ENCODE assay signal across 1 cellular context in genomic region chr3:109059289-109059688, GRCh38.
TF ChIP-seq lines count a peak whose summit lies in the region.

No MANE protein-coding gene starts in this region.

TF ChIP-seq in HepG2, 621 proteins besides CTCF, POLR2A, EP300 and RAD21 (continued from another document):
- TF ChIP-seq E2F2 (CRISPR knock-in tag; IDR thresholded peaks at IDR 0.05; ENCODE audit: borderline replicate concordance) (no peak), CAMTA2 (CRISPR knock-in tag; IDR thresholded peaks at IDR 0.05; ENCODE audit: borderline replicate concordance) (no peak), THAP9 (CRISPR knock-in tag; IDR thresholded peaks at IDR 0.05; ENCODE audit: borderline replicate concordance) (no peak), ZSCAN22 (CRISPR knock-in tag; IDR thresholded peaks at IDR 0.05) (no peak), ZNF484 (CRISPR knock-in tag; IDR thresholded peaks at IDR 0.05; ENCODE audit: borderline replicate concordance, low read depth) (no peak), ZNF672 (CRISPR knock-in tag; IDR thresholded peaks at IDR 0.05) (no peak), ZNF772 (CRISPR knock-in tag; IDR thresholded peaks at IDR 0.05) (no peak), HNF1B (CRISPR knock-in tag; IDR thresholded peaks at IDR 0.05) (no peak), RBM39 (IDR thresholded peaks at IDR 0.05; ENCODE audit: low read depth, low read length, poor library complexity, severe bottlenecking) (no peak), ATAD3A (CRISPR knock-in tag; IDR thresholded peaks at IDR 0.05) (no peak), ZBTB39 (CRISPR knock-in tag; IDR thresholded peaks at IDR 0.05) (no peak), ZBTB1 (CRISPR knock-in tag; IDR thresholded peaks at IDR 0.05; ENCODE audit: borderline replicate concordance) (no peak), HOMEZ (CRISPR knock-in tag; IDR thresholded peaks at IDR 0.05; ENCODE audit: low read depth) (no peak), SIX4 (CRISPR knock-in tag; IDR thresholded peaks at IDR 0.05) (no peak)
TF ChIP-seq in HepG2: peak in this region for 0.
